In genomic region chr17:42062673-42063072, GRCh38 we compare ENCODE assay signal across 21 cellular contexts. TPM values are rescaled to one million over a fixed set of nuclear protein-coding genes. Genes with fewer than 3 reads are reported as not detected.
"Had no signal": no experiment of that assay in that cellular context is flagged by ENCODE, and none has a peak within 500 bp of the region (broad histone marks: within the 10 kb centered on the region; RNA-seq: fewer than 3 reads in every experiment).

No MANE protein-coding gene starts in this region.

- H3K27me3 Mint-ChIP-seq: activated naive CD8-positive, alpha-beta T cell treated with anti-CD3 and anti-CD28 coated beads, Interleukin-2, amount 50 U/mL, for 24 hours had no signal

- H3K9me3 Mint-ChIP-seq: activated naive CD8-positive, alpha-beta T cell treated with anti-CD3 and anti-CD28 coated beads, Interleukin-2, amount 50 U/mL, for 24 hours; central memory CD8-positive, alpha-beta T cell; T-helper 1 cell treated with Interleukin-12 subunit alpha and Interleukin-12 subunit beta and Interleukin-4 antibody, amounts not matched to agents 30 μg/mL and 1 μg/mL, for 36 hours had no signal

- ATAC-seq: activated CD4-positive, CD25-positive, alpha-beta regulatory T cell treated with anti-CD3 and anti-CD28 coated beads, Interleukin-2, amount 50 U/mL, for 24 hours; activated CD8-positive, alpha-beta T cell treated with anti-CD3 and anti-CD28 coated beads, Interleukin-2, amount 10 ng/mL, durations not matched to agents 7 days and 5 days; activated naive CD8-positive, alpha-beta T cell treated with anti-CD3 and anti-CD28 coated beads, Interleukin-2, amount 50 U/mL, for 24 hours had no signal

- H3K4me1 ChIP-seq: ascending aorta, Peyer's patch had no signal

- H3K9me3 ChIP-seq: ascending aorta, MG63, Peyer's patch had no signal

- H3K4me3 Mint-ChIP-seq: activated CD8-positive, alpha-beta T cell treated with anti-CD3 and anti-CD28 coated beads, Interleukin-2, amount 10 ng/mL, durations not matched to agents 7 days and 5 days; activated naive CD8-positive, alpha-beta T cell treated with anti-CD3 and anti-CD28 coated beads, Interleukin-2, amount 50 U/mL, for 24 hours; brain; central memory CD8-positive, alpha-beta T cell; T-helper 1 cell treated with Interleukin-12 subunit alpha and Interleukin-12 subunit beta and Interleukin-4 antibody, amounts not matched to agents 30 μg/mL and 1 μg/mL, for 36 hours had no signal

- H3K4me3 ChIP-seq: ascending aorta, MG63, Peyer's patch had no signal

- H3K27me3 ChIP-seq: ascending aorta, MG63, Peyer's patch had no signal

- H3K36me3 ChIP-seq: ascending aorta, MG63, Peyer's patch had no signal

- DNase-seq: activated CD4-positive, alpha-beta T cell treated with anti-CD3 and anti-CD28 coated beads for 48 hours; activated CD4-positive, alpha-beta T cell treated with anti-CD3 and anti-CD28 coated beads, Interleukin-2, amount 50 U/mL, for 4 hours; activated CD8-positive, alpha-beta memory T cell treated with anti-CD3 and anti-CD28 coated beads, Interleukin-2, amount 50 U/mL, for 48 hours; activated CD8-positive, alpha-beta T cell treated with anti-CD3 and anti-CD28 coated beads, Interleukin-2, amount 10 ng/mL, durations not matched to agents 7 days and 5 days; activated naive CD4-positive, alpha-beta T cell treated with anti-CD3 and anti-CD28 coated beads, Interleukin-2, amount 50 U/mL, for 16 hours; activated naive CD8-positive, alpha-beta T cell treated with anti-CD3 and anti-CD28 coated beads, Interleukin-2, amount 50 U/mL, for 24 hours; activated T-cell treated with anti-CD3 and anti-CD28 coated beads, Interleukin-2, amount 50 U/mL, for 1 hour; amniotic stem cell; KG1; MG63; MV-4-11; NCI-H1092 treated with DMSO at 0.1 percent for 48 hours; NCI-H1417 treated with DMSO at 0.1 percent for 48 hours; NCI-H2029 treated with DMSO at 0.1 percent for 48 hours; NCI-H510A treated with DMSO at 0.1 percent for 48 hours; Peyer's patch had no signal

- H3K27ac Mint-ChIP-seq: activated naive CD8-positive, alpha-beta T cell treated with anti-CD3 and anti-CD28 coated beads, Interleukin-2, amount 50 U/mL, for 24 hours had no signal

- H3K36me3 Mint-ChIP-seq: brain had no signal

- H3K27ac ChIP-seq: ascending aorta had no signal

RNA-seq across cellular contexts. Expression of gene ZNF385C, which starts 35.6 kb away (rescaled TPM):
- total RNA-seq: ascending aorta had no signal
